22 cellular contexts compared by ENCODE assay signal in genomic region chrX:48592971-48593370, GRCh38.
"Had no signal": no experiment of that assay in that cellular context is flagged by ENCODE, and none has a peak within 500 bp of the region (broad histone marks: within the 10 kb centered on the region; RNA-seq: fewer than 3 reads in every experiment).

No MANE protein-coding gene starts in this region.

- H3K27me3 ChIP-seq: neutrophil, pancreas, right atrium auricular region, upper lobe of left lung had no signal

- H3K4me1 ChIP-seq: breast epithelium, pancreas, psoas muscle had no signal

- DNase-seq: activated CD4-positive, alpha-beta T cell treated with anti-CD3 and anti-CD28 coated beads for 1 hour; activated T-cell treated with anti-CD3 and anti-CD28 coated beads, Interleukin-2, amount 50 U/mL, for 1 hour; aorta; effector memory CD8-positive, alpha-beta T cell; heart right ventricle; midbrain; natural killer cell; pancreas; psoas muscle; stimulated activated CD4-positive, alpha-beta T cell treated with anti-CD3 and anti-CD28 coated beads, Interleukin-4, amount 100 ng/mL, for 24 hours; stimulated activated naive CD4-positive, alpha-beta T cell treated with Interleukin-2 at 50 U/mL for 16 hours; T-helper 1 cell; upper lobe of left lung; WERI-Rb-1 had no signal

- FAIRE-seq: pancreas, TTC549 had no signal

- H3K4me3 ChIP-seq: breast epithelium, heart right ventricle, lung, psoas muscle, right atrium auricular region, thoracic aorta, upper lobe of left lung had no signal

- H3K9me3 ChIP-seq: breast epithelium, heart right ventricle, neutrophil, pancreas, psoas muscle, right atrium auricular region, thoracic aorta had no signal

- ATAC-seq: activated naive CD4-positive, alpha-beta T cell treated with anti-CD3 and anti-CD28 coated beads, Interleukin-2, amount 50 U/mL, for 72 hours; effector memory CD8-positive, alpha-beta T cell; heart right ventricle; left lobe of liver; natural killer cell; psoas muscle had no signal

- H3K27ac ChIP-seq: psoas muscle, right atrium auricular region, thoracic aorta, WERI-Rb-1 had no signal

- H3K36me3 ChIP-seq: breast epithelium, heart right ventricle, neutrophil, pancreas, right atrium auricular region, thoracic aorta, upper lobe of left lung, WERI-Rb-1 had no signal
